In the genomic region with DNA sequence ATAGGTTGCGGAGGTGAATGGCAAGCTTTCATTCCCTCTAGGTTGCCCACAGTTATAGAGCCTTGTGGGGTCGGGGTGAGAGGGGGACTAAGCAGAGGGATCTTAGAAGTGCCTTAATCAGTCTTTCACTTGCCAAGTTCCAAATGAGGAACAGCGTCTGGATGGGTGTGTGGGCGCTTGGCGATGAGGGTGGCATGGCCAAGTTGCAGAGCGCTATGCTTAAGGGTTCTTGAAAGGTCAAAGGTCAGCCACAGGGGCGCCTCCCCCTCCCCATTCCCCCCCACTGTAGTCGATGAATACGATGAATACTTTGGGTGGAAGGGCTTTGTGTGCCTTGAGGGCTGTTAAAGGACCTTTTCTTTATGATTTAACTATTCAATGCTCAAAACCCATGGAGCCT, we compare ENCODE assay signal across 17 cellular contexts.
"Had no signal": no experiment of that assay in that cellular context is flagged by ENCODE, and none has a peak within 500 bp of the region (broad histone marks: within the 10 kb centered on the region; RNA-seq: fewer than 3 reads in every experiment).

No MANE protein-coding gene starts in this region.

- H3K9ac ChIP-seq: parathyroid adenoma had no signal

- H3K4me1 ChIP-seq: parathyroid adenoma had no signal

- H3K36me3 Mint-ChIP-seq: activated naive CD4-positive, alpha-beta T cell treated with anti-CD3 and anti-CD28 coated beads, Interleukin-2, amount 50 U/mL, for 72 hours; memory B cell; naive thymus-derived CD4-positive, alpha-beta T cell; stimulated activated naive B cell treated with anti-CD40 and anti-IgM and Interleukin-4, amounts not matched to agents 10 μg/mL and 1 μg/mL and 100 μg/mL, for 72 hours had no signal

- DNase-seq: activated CD4-positive, CD25-positive, alpha-beta regulatory T cell treated with anti-CD3 and anti-CD28 coated beads, Interleukin-2, amount 50 U/mL, for 72 hours; activated gamma-delta T cell treated with Interleukin-2 at 50 U/mL for 16 hours; activated T-cell treated with anti-CD3 and anti-CD28 coated beads, Interleukin-2, amount 50 U/mL, for 72 hours; cerebellar nuclear complex; cortex of kidney; effector CD8-positive, alpha-beta T cell; naive thymus-derived CD4-positive, alpha-beta T cell; stimulated activated naive B cell treated with anti-CD40 and anti-IgM and Interleukin-4, amounts not matched to agents 10 μg/mL and 1 μg/mL and 100 μg/mL, for 72 hours; upper lobe of left lung had no signal

- H3K9me3 Mint-ChIP-seq: activated naive CD4-positive, alpha-beta T cell treated with anti-CD3 and anti-CD28 coated beads, Interleukin-2, amount 50 U/mL, for 72 hours; activated T-cell treated with anti-CD3 and anti-CD28 coated beads, Interleukin-2, amount 50 U/mL, for 72 hours; memory B cell; naive thymus-derived CD4-positive, alpha-beta T cell; stimulated activated naive B cell treated with anti-CD40 and anti-IgM and Interleukin-4, amounts not matched to agents 10 μg/mL and 1 μg/mL and 100 μg/mL, for 72 hours; T-helper 1 cell treated with Interleukin-12 subunit alpha and Interleukin-12 subunit beta and Interleukin-4 antibody, amounts not matched to agents 30 μg/mL and 1 μg/mL, for 36 hours had no signal

- H3K4me3 ChIP-seq: esophagus muscularis mucosa, gastroesophageal sphincter, thoracic aorta, upper lobe of left lung had no signal

- H3K27me3 ChIP-seq: esophagus muscularis mucosa, gastroesophageal sphincter, neutrophil, upper lobe of left lung had no signal

- ATAC-seq: activated naive CD4-positive, alpha-beta T cell treated with anti-CD3 and anti-CD28 coated beads, Interleukin-2, amount 50 U/mL, for 72 hours; activated T-cell treated with anti-CD3 and anti-CD28 coated beads, Interleukin-2, amount 50 U/mL, for 72 hours; gastroesophageal sphincter; naive thymus-derived CD4-positive, alpha-beta T cell; stimulated activated naive B cell treated with anti-CD40 and anti-IgM and Interleukin-4, amounts not matched to agents 10 μg/mL and 1 μg/mL and 100 μg/mL, for 72 hours had no signal

- H3K27ac ChIP-seq: esophagus muscularis mucosa, gastroesophageal sphincter, neutrophil, parathyroid adenoma, thoracic aorta, upper lobe of left lung had no signal

- H3K9me3 ChIP-seq: esophagus muscularis mucosa, gastroesophageal sphincter, neutrophil, thoracic aorta, upper lobe of left lung had no signal

- H3K4me3 Mint-ChIP-seq: activated T-cell treated with anti-CD3 and anti-CD28 coated beads, Interleukin-2, amount 50 U/mL, for 72 hours; memory B cell; naive thymus-derived CD4-positive, alpha-beta T cell; stimulated activated naive B cell treated with anti-CD40 and anti-IgM and Interleukin-4, amounts not matched to agents 10 μg/mL and 1 μg/mL and 100 μg/mL, for 72 hours; T-helper 1 cell treated with Interleukin-12 subunit alpha and Interleukin-12 subunit beta and Interleukin-4 antibody, amounts not matched to agents 30 μg/mL and 1 μg/mL, for 36 hours had no signal

- H3K36me3 ChIP-seq: esophagus muscularis mucosa, gastroesophageal sphincter, neutrophil, thoracic aorta, upper lobe of left lung had no signal

- H2AFZ ChIP-seq: parathyroid adenoma had no signal

- H3K4me1 Mint-ChIP-seq: memory B cell had no signal

- H3K27ac Mint-ChIP-seq: activated naive CD4-positive, alpha-beta T cell treated with anti-CD3 and anti-CD28 coated beads, Interleukin-2, amount 50 U/mL, for 72 hours; activated T-cell treated with anti-CD3 and anti-CD28 coated beads, Interleukin-2, amount 50 U/mL, for 72 hours; memory B cell; naive thymus-derived CD4-positive, alpha-beta T cell; stimulated activated naive B cell treated with anti-CD40 and anti-IgM and Interleukin-4, amounts not matched to agents 10 μg/mL and 1 μg/mL and 100 μg/mL, for 72 hours; T-helper 1 cell treated with Interleukin-12 subunit alpha and Interleukin-12 subunit beta and Interleukin-4 antibody, amounts not matched to agents 30 μg/mL and 1 μg/mL, for 36 hours had no signal
